Comparison of ENCODE assay signal across 25 cellular contexts in the genomic region with DNA sequence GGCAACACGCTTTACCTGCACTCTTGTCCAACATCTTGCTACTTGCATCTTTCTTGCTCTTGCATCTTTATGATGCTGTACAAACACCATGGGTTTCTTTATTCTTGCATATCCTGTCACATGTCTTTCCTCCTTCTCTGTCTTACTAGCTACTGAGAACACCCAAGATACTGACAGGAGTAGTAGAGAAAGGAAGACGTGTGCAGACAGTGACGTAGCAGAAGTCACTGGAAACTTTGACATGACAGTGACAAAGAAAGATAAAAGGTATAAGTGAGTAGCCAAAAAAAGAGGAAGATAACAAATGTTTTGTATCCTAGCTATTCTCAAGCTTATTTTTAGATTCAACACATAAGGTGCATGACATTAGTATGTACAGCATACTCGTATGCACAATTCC. TPM values are rescaled to one million over a fixed set of nuclear protein-coding genes. Genes with fewer than 3 reads are reported as not detected.
"Had no signal": no experiment of that assay in that cellular context is flagged by ENCODE, and none has a peak within 500 bp of the region (broad histone marks: within the 10 kb centered on the region; RNA-seq: fewer than 3 reads in every experiment).

No MANE protein-coding gene starts in this region.

- H3K9me3 ChIP-seq: left lung, lower lobe of right lung, pancreas, prostate gland, sigmoid colon, suprapubic skin, thoracic aorta, uterus had no signal

- ATAC-seq: left colon; left lung; lower lobe of right lung; naive thymus-derived CD8-positive, alpha-beta T cell; pancreas; right cardiac atrium; stimulated activated effector memory CD8-positive, alpha-beta T cell treated with anti-CD3 and anti-CD28 coated beads, Interleukin-12 subunit alpha, Interleukin-12 subunit beta, amount 100 ng/mL, for 72 hours had no signal

- H3K27me3 ChIP-seq: left lung, pancreas, sigmoid colon, spleen, suprapubic skin, tibial nerve, uterus had no signal

- H3K27ac ChIP-seq: left lung, lower lobe of right lung, pancreas, prostate gland, sigmoid colon, spleen, suprapubic skin, thoracic aorta, tibial nerve, uterus had no signal

- H3K36me3 ChIP-seq: left lung, lower lobe of right lung, pancreas, prostate gland, sigmoid colon, spleen, suprapubic skin, thoracic aorta, tibial nerve, uterus had no signal

- FAIRE-seq: islet of Langerhans, kidney, pancreas, small intestine had no signal

- H3K4me1 ChIP-seq: left lung, lower lobe of right lung, pancreas, prostate gland, sigmoid colon, spleen, suprapubic skin, tibial nerve, uterus had no signal

- DNase-seq: immature natural killer cell; kidney; left colon; left lung; lower lobe of right lung; mammary epithelial cell; mesenchymal stem cell; naive thymus-derived CD8-positive, alpha-beta T cell; nucleus accumbens; pancreas; posterior cingulate gyrus; retina; right cardiac atrium; sigmoid colon; small intestine; spleen; stimulated activated CD4-positive, alpha-beta T cell treated with anti-CD3 and anti-CD28 coated beads, Interleukin-4, amount 100 ng/mL, for 24 hours; stimulated activated naive CD4-positive, alpha-beta T cell; uterus had no signal

- H3K4me3 ChIP-seq: left lung, lower lobe of right lung, pancreas, prostate gland, sigmoid colon, spleen, suprapubic skin, thoracic aorta, tibial nerve, uterus had no signal

RNA-seq across cellular contexts. Expression of gene TRPC4, which starts 34.2 kb away (rescaled TPM):
- total RNA-seq: mammary epithelial cell; naive thymus-derived CD8-positive, alpha-beta T cell had no signal
- polyA plus RNA-seq: immature natural killer cell; mammary epithelial cell; naive thymus-derived CD8-positive, alpha-beta T cell had no signal
